ENCODE assay signal across 17 cellular contexts in the genomic region with DNA sequence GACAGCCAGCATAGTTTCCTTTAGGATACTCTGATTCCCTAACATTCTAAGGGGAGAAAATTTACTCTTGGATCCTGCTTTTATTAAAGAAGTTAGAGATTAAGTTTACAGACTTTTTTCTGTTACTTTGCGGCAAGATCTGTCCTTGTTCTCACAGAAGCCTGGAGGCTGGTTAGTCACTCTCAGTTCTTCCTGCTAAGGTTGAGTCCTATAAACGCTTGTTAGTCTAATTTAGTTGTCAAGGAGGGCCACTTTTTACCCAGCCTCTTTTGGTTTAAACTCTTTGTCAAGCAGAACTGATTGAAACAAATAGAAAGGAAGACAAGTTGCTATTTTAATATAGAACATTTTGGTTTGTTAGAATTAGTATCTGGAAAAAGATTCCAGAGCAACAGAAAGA.
DNase-seq lines count a peak whose midpoint lies in the region; ATAC-seq and TF ChIP-seq lines count a peak whose summit lies in the region.
"Had no signal": no experiment of that assay in that cellular context is flagged by ENCODE, and none has a peak within 500 bp of the region (broad histone marks: within the 10 kb centered on the region; RNA-seq: fewer than 3 reads in every experiment).

No MANE protein-coding gene starts in this region.

- no peaks in the 10 kb centered on the region for H3K4me1 Mint-ChIP-seq in neural progenitor cell
- H3K4me1 Mint-ChIP-seq: B cell had no signal

- no peaks in the 10 kb centered on the region for H3K79me2 ChIP-seq in neural progenitor cell (ENCODE audit: low read depth)

- no peaks in the 10 kb centered on the region for H4K20me1 ChIP-seq in neural progenitor cell (ENCODE audit: low read depth)
- H4K20me1 ChIP-seq: BLaER1 treated with 17β-estradiol and CSF1 and Interleukin-3, amounts not matched to agents 10 nM and 100 nM had no signal

- H3K9ac ChIP-seq in neural progenitor cell: no peak overlapping the region
- H3K9ac ChIP-seq: BLaER1 treated with 17β-estradiol and CSF1 and Interleukin-3, amounts not matched to agents 10 nM and 100 nM had no signal

- no peaks in the 10 kb centered on the region for H3K36me3 Mint-ChIP-seq in neural progenitor cell
- H3K36me3 Mint-ChIP-seq: CD8-positive, alpha-beta T cell had no signal

- H2AFZ ChIP-seq in neural progenitor cell (replicated peaks): peak overlapping the region; percentile 50

- no peak overlapping the region for H3K4me3 ChIP-seq in epithelial cell of esophagus (ENCODE audit: low read length)
- H3K4me3 ChIP-seq in neural progenitor cell: no peak overlapping the region
- H3K4me3 ChIP-seq: A549; BLaER1 treated with 17β-estradiol and CSF1 and Interleukin-3, amounts not matched to agents 10 nM and 100 nM had no signal

- no peak overlapping the region for H3K4me3 Mint-ChIP-seq in neural progenitor cell
- H3K4me3 Mint-ChIP-seq: B cell; CD4-positive, alpha-beta T cell; CD8-positive, alpha-beta T cell had no signal

- peaks cover 3% of the 10 kb centered on the region for H3K27me3 Mint-ChIP-seq in neural progenitor cell (ENCODE audit: insufficient read depth, low read depth)
- H3K27me3 Mint-ChIP-seq: B cell; CD4-positive, alpha-beta T cell had no signal

- no peaks in the 10 kb centered on the region for H3K27me3 ChIP-seq in neural progenitor cell
- H3K27me3 ChIP-seq: BLaER1 treated with 17β-estradiol and CSF1 and Interleukin-3, amounts not matched to agents 10 nM and 100 nM had no signal

- DNase-seq in RPMI7951 (ENCODE audit: low read depth) (peak; percentile 10), epithelial cell of esophagus (ENCODE audit: low read depth) (peak; percentile 55), neural progenitor cell (ENCODE audit: low spot score) (no peak), H4 (ENCODE audit: low spot score) (no peak), sciatic nerve (ENCODE audit: low spot score) (no peak)
- DNase-seq: AML-193; Caco-2; Calu3; CD4-positive, alpha-beta T cell; CD8-positive, alpha-beta T cell; DMS79 treated with DMSO at 0.1 percent for 48 hours; GF-D8 had no signal

- intact Hi-C loops in sciatic nerve (cut with DNase I): no loop called here

- no peak overlapping the region for H3K27ac ChIP-seq in neural progenitor cell
- H3K27ac ChIP-seq: 22Rv1; A549; BLaER1 treated with 17β-estradiol and CSF1 and Interleukin-3, amounts not matched to agents 10 nM and 100 nM; C4-2B had no signal

- H3K4me2 ChIP-seq in neural progenitor cell: no peak overlapping the region
- H3K4me2 ChIP-seq: A549; BLaER1 treated with 17β-estradiol and CSF1 and Interleukin-3, amounts not matched to agents 10 nM and 100 nM had no signal

- no peaks in the 10 kb centered on the region for H3K9me3 ChIP-seq in neural progenitor cell (ENCODE audit: low read depth)
- H3K9me3 ChIP-seq: A549, Caco-2 had no signal

- H3K27ac Mint-ChIP-seq in neural progenitor cell: no peak overlapping the region
- H3K27ac Mint-ChIP-seq: B cell; CD4-positive, alpha-beta T cell; CD8-positive, alpha-beta T cell had no signal

- no peaks in the 10 kb centered on the region for H3K9me3 Mint-ChIP-seq in neural progenitor cell
- H3K9me3 Mint-ChIP-seq: CD4-positive, alpha-beta T cell; CD8-positive, alpha-beta T cell had no signal

- no peaks in the 10 kb centered on the region for H3K4me1 ChIP-seq in neural progenitor cell
- H3K4me1 ChIP-seq: A549 had no signal

- H3K36me3 ChIP-seq in neural progenitor cell: no peaks in the 10 kb centered on the region
- H3K36me3 ChIP-seq: BLaER1 treated with 17β-estradiol and CSF1 and Interleukin-3, amounts not matched to agents 10 nM and 100 nM had no signal

- ATAC-seq in sciatic nerve: no peak
- ATAC-seq: A549; CD8-positive, alpha-beta T cell had no signal

- TF ChIP-seq CTCF in epithelial cell of esophagus (IDR thresholded peaks at IDR 0.05; ENCODE audit: insufficient read depth, low read depth, low read length, missing control alignments) (no peak), neural progenitor cell (IDR thresholded peaks at IDR 0.05) (no peak)

- H3F3A ChIP-seq in neural progenitor cell (ENCODE audit: low read depth): no peaks in the 10 kb centered on the region

Comparison
In these comparisons a context has a peak if more than half of its experiments do, and no peak if none do; other contexts are left out.
1. DNase-seq: peak in RPMI7951 (single experiment) and epithelial cell of esophagus (single experiment); none in neural progenitor cell (single experiment), H4 (single experiment) and sciatic nerve (single experiment).